14 cellular contexts compared by ENCODE assay signal in the genomic region with DNA sequence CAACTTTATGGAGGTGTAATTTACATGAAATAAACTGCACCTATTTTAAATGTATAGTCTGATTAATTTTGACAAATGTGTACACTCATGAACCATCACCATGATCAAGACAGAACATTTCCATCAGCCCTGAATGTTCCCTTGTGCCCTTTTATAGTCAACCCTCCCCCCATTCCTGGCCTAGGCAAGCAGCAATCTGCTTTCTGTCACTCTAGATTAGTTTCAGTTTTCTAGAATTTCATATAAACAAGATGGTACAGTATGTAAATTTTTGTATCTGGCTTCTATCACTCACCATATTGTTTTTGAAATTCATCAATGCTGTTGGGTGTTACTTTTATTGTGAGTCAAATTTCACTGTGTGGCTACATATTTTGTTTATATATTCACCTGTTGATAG.
A peak's percentile ranks its signal among the peaks of the same experiment; 100 is the strongest.
DNase-seq lines count a peak whose midpoint lies in the region; ATAC-seq, FAIRE-seq and TF ChIP-seq lines count a peak whose summit lies in the region.
"Had no signal": no experiment of that assay in that cellular context is flagged by ENCODE, and none has a peak within 500 bp of the region (broad histone marks: within the 10 kb centered on the region; RNA-seq: fewer than 3 reads in every experiment).

No MANE protein-coding gene starts in this region.

- no peaks in the 10 kb centered on the region for H3K27me3 ChIP-seq in MM.1S (replicated peaks; ENCODE audit: insufficient read depth, low read length)
- H3K27me3 ChIP-seq in CD4-positive, alpha-beta memory T cell (ENCODE audit: insufficient read depth, low read length): no peaks in the 10 kb centered on the region
- H3K27me3 ChIP-seq: BLaER1 had no signal

- H3K4me3 ChIP-seq in A549 (no peak overlapping the region), MM.1S (ENCODE audit: low read length) (no peak overlapping the region)
- no peak overlapping the region for H3K4me3 ChIP-seq in CD4-positive, alpha-beta memory T cell (ENCODE audit: low read length in 2 of 2)
- H3K4me3 ChIP-seq: BLaER1 had no signal

- no peak for TF ChIP-seq POLR2A in A549 (IDR thresholded peaks at IDR 0.05; ENCODE audit: low read length)

- no peak for TF ChIP-seq RAD21 in A549 (conservative IDR thresholded peaks at IDR 0.05 in 1 of 2, IDR thresholded peaks at IDR 0.05 in 1 of 2)

- no peaks in the 10 kb centered on the region for H3K9me3 Mint-ChIP-seq in CD4-positive, alpha-beta memory T cell

- no peak overlapping the region for H3K4me2 ChIP-seq in A549
- peak overlapping the region; percentile 65 for H3K4me2 ChIP-seq in MM.1S (ENCODE audit: low read depth, low read length)
- H3K4me2 ChIP-seq: BLaER1 had no signal

- ATAC-seq in A549: no peak

- intact Hi-C loops in CD4-positive, alpha-beta memory T cell (cut with micrococcal nuclease): no loop called here

- H3K4me3 Mint-ChIP-seq in CD4-positive, alpha-beta memory T cell: no peak overlapping the region
- H3K4me3 Mint-ChIP-seq: H9 had no signal

- no peaks in the 10 kb centered on the region for H4K20me1 ChIP-seq in MM.1S (ENCODE audit: insufficient read depth, low read length)
- H4K20me1 ChIP-seq: BLaER1 had no signal

- no peak overlapping the region for H3K27ac Mint-ChIP-seq in CD4-positive, alpha-beta memory T cell
- H3K27ac Mint-ChIP-seq: H9 had no signal

- H3K36me3 ChIP-seq in MM.1S (replicated peaks; ENCODE audit: insufficient read depth, low read length): no peaks in the 10 kb centered on the region
- no peaks in the 10 kb centered on the region for H3K36me3 ChIP-seq in CD4-positive, alpha-beta memory T cell (ENCODE audit: insufficient read depth, low read length)
- H3K36me3 ChIP-seq: BLaER1 had no signal

- H2AFZ ChIP-seq in MM.1S (ENCODE audit: low read length): no peak overlapping the region

- peak; percentile 13 for DNase-seq in NCI-H2171 treated with DMSO at 0.1 percent for 48 hours (lab: John Stamatoyannopoulos, UW)
- no peak for DNase-seq in NCI-H2171 (lab: John Stamatoyannopoulos, UW)
- no peak for DNase-seq in A549 (ENCODE audit: low read depth in 1 of 2, low spot score in 1 of 2)
- no peak for DNase-seq in MM.1S
- DNase-seq in amniotic epithelial cell (ENCODE audit: low read depth): peak; percentile 11
- DNase-seq in NK-92 treated with Interleukin-12 subunit alpha and Interleukin-12 subunit beta, amount 100 ng/mL, for 24 hours (lab: John Stamatoyannopoulos, UW): no peak
- DNase-seq in CD4-positive, alpha-beta memory T cell: no peak
- no peak for DNase-seq in GM13976 (ENCODE audit: low spot score)
- DNase-seq: AML-193, DMS53, GOT3, H9 had no signal

- no peak for TF ChIP-seq EP300 in A549 (IDR thresholded peaks at IDR 0.05)

- peaks cover 8 to 21% (median 10%) of the 10 kb centered on the region in 4 donors for H3K4me1 Mint-ChIP-seq in CD4-positive, alpha-beta memory T cell
- H3K4me1 Mint-ChIP-seq: H9 had no signal

- H3K79me2 ChIP-seq in MM.1S (ENCODE audit: low read length): no peaks in the 10 kb centered on the region

- no peaks in the 10 kb centered on the region for H3K9me2 ChIP-seq in MM.1S (replicated peaks; ENCODE audit: insufficient read depth, low read length)

- no peaks in the 10 kb centered on the region for H3K4me1 ChIP-seq in A549
- peaks cover 16% of the 10 kb centered on the region for H3K4me1 ChIP-seq in MM.1S (ENCODE audit: low read length)
- peaks cover 8% of the 10 kb centered on the region for H3K4me1 ChIP-seq in CD4-positive, alpha-beta memory T cell (ENCODE audit: insufficient read depth, low read length)
- H3K4me1 ChIP-seq: BLaER1 had no signal

- POLR2A ChIA-PET in A549 (lab: Yijun Ruan, JAX): no interaction called here
- POLR2A ChIA-PET in CD4-positive, alpha-beta memory T cell (lab: Charles Lee; ENCODE audit: partially characterized antibody): no interaction called here

- no peak overlapping the region for H3K9ac ChIP-seq in MM.1S (ENCODE audit: low read length)
- H3K9ac ChIP-seq: BLaER1 had no signal

- no peaks in the 10 kb centered on the region for H3K9me3 ChIP-seq in A549
- H3K9me3 ChIP-seq in MM.1S (replicated peaks; ENCODE audit: insufficient read depth, low read length): no peaks in the 10 kb centered on the region
- H3K9me3 ChIP-seq in CD4-positive, alpha-beta memory T cell (ENCODE audit: control insufficient read depth in 1 of 2, low read length in 2 of 2): no peaks in the 10 kb centered on the region
- H3K9me3 ChIP-seq: BLaER1 had no signal

- TF ChIP-seq CTCF in A549 (IDR thresholded peaks at IDR 0.05) (no peak), MM.1S (IDR thresholded peaks at IDR 0.05; ENCODE audit: low read length) (no peak), GM13976 (IDR thresholded peaks at IDR 0.05; ENCODE audit: borderline replicate concordance, control extremely low read depth, extremely low read depth, insufficient read depth, missing control alignments) (no peak)

- no peaks in the 10 kb centered on the region for H3K36me3 Mint-ChIP-seq in CD4-positive, alpha-beta memory T cell

- peaks cover 2% of the 10 kb centered on the region in 2 donors for H3K27me3 Mint-ChIP-seq in CD4-positive, alpha-beta memory T cell

- H3F3A ChIP-seq in MM.1S (ENCODE audit: insufficient read depth, low read length): peaks cover 11% of the 10 kb centered on the region; the same call in 1 of the 2 replicates

- in situ Hi-C loops in GM13976 (cut with MboI; ENCODE audit: low sequenced_read_pairs, unreplicated experiment): loop anchor here (25.0 kb wide), 1 partner anchor 986 kb away; no protein-coding TSS in a partner anchor

- FAIRE-seq in A549 (lab: Jason Lieb, UNC): peak; percentile 46

- H3K27ac ChIP-seq in A549: no peak overlapping the region
- H3K27ac ChIP-seq in MM.1S (ENCODE audit: low read length): no peak overlapping the region
- no peak overlapping the region for H3K27ac ChIP-seq in CD4-positive, alpha-beta memory T cell (ENCODE audit: low read depth, low read length)
- H3K27ac ChIP-seq: 22Rv1, BLaER1 had no signal

- CTCF ChIA-PET in A549 (lab: Yijun Ruan, JAX): no interaction called here
- CTCF ChIA-PET in CD4-positive, alpha-beta memory T cell (lab: Charles Lee; ENCODE audit: partially characterized antibody): no interaction called here

TF ChIP-seq in A549, 52 proteins besides CTCF, POLR2A, EP300 and RAD21:
- TF ChIP-seq HOXB5 (CRISPR knock-in tag; IDR thresholded peaks at IDR 0.05) (no peak), EHMT2 (IDR thresholded peaks at IDR 0.05; ENCODE audit: low read depth) (no peak), CHD2 (IDR thresholded peaks at IDR 0.05; ENCODE audit: low read length, partially characterized antibody) (no peak), RNF2 (IDR thresholded peaks at IDR 0.05; ENCODE audit: borderline replicate concordance, low read depth) (no peak), RARB (CRISPR knock-in tag; IDR thresholded peaks at IDR 0.05) (no peak), REST (IDR thresholded peaks at IDR 0.05) (no peak), JUNB (IDR thresholded peaks at IDR 0.05) (no peak), CHD4 (IDR thresholded peaks at IDR 0.05; ENCODE audit: borderline replicate concordance) (no peak), ZSCAN20 (CRISPR knock-in tag; IDR thresholded peaks at IDR 0.05) (no peak), ZC3H11A (IDR thresholded peaks at IDR 0.05) (no peak), CBX8 (IDR thresholded peaks at IDR 0.05) (no peak), CEBPB (IDR thresholded peaks at IDR 0.05) (no peak), TP53 (CRISPR knock-in tag; IDR thresholded peaks at IDR 0.05) (no peak), EHF (CRISPR knock-in tag; IDR thresholded peaks at IDR 0.05) (no peak), HDAC2 (IDR thresholded peaks at IDR 0.05) (no peak), TFCP2L1 (CRISPR knock-in tag; IDR thresholded peaks at IDR 0.05) (no peak)
- TF ChIP-seq, protein P1, sequence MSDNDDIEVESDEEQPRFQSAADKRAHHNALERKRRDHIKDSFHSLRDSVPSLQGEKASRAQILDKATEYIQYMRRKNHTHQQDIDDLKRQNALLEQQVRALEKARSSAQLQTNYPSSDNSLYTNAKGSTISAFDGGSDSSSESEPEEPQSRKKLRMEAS (IDR thresholded peaks at IDR 0.05): no peak
TF ChIP-seq in A549: peak in this region for 0.

Comparison
In these comparisons a context has a peak if more than half of its experiments do, and no peak if none do; other contexts are left out.
1. DNase-seq: peak in NCI-H2171 treated with DMSO at 0.1 percent for 48 hours (single experiment) and amniotic epithelial cell (single experiment); none in NCI-H2171 (single experiment), A549 (0 of 2), MM.1S (single experiment), NK-92 treated with Interleukin-12 subunit alpha and Interleukin-12 subunit beta, amount 100 ng/mL, for 24 hours (single experiment), CD4-positive, alpha-beta memory T cell (0 of 5) and GM13976 (single experiment).